10 cellular contexts compared by ENCODE assay signal in genomic region chr12:63226792-63227463, GRCh38.
"Had no signal": no experiment of that assay in that cellular context is flagged by ENCODE, and none has a peak within 500 bp of the region (broad histone marks: within the 10 kb centered on the region; RNA-seq: fewer than 3 reads in every experiment).

No MANE protein-coding gene starts in this region.

- H3K4me3 ChIP-seq: GM23248, HAP-1, K562 had no signal

- H3K27ac ChIP-seq: GM23248, HL-60 had no signal

- ATAC-seq: HCT116, K562 had no signal

- DNase-seq: GM23248, GOT3, H7, HFFc6, IMR-90, KG1 had no signal

- H3K9me3 ChIP-seq: HAP-1 had no signal

- FAIRE-seq: K562 had no signal

- H3K4me1 ChIP-seq: HAP-1 had no signal

- H3K36me3 ChIP-seq: HAP-1 had no signal
